ENCODE assay signal across 20 cellular contexts in genomic region chr3:37625051-37625450, GRCh38.
"Had no signal": no experiment of that assay in that cellular context is flagged by ENCODE, and none has a peak within 500 bp of the region (broad histone marks: within the 10 kb centered on the region; RNA-seq: fewer than 3 reads in every experiment).

No MANE protein-coding gene starts in this region.

- H3K4me1 Mint-ChIP-seq: activated T-helper 17 cell treated with anti-CD3 and anti-CD28 coated beads, Interleukin-2, amount 50 U/mL, for 72 hours; stimulated activated naive CD8-positive, alpha-beta T cell treated with anti-CD3 and anti-CD28 coated beads, Interleukin-15, amount 100 ng/mL, for 72 hours had no signal

- H3K9me3 ChIP-seq: adrenal gland, left lung, testis had no signal

- H3K9me3 Mint-ChIP-seq: activated CD4-positive, alpha-beta T cell treated with anti-CD3 and anti-CD28 coated beads, Interleukin-2, amount 10 ng/mL, durations not matched to agents 7 days and 5 days; activated T-helper 17 cell treated with anti-CD3 and anti-CD28 coated beads, Interleukin-2, amount 50 U/mL, for 72 hours; dendritic cell treated with granulocyte-macrophage colony-stimulating factor and Interleukin-4, amounts not matched to agents 40 ng/mL and 50 ng/mL, for 4 days; neural crest cell; stimulated activated naive CD8-positive, alpha-beta T cell treated with anti-CD3 and anti-CD28 coated beads, Interleukin-15, amount 100 ng/mL, for 72 hours had no signal

- ATAC-seq: activated T-helper 17 cell treated with anti-CD3 and anti-CD28 coated beads, Interleukin-2, amount 50 U/mL, for 72 hours; esophagus mucosa; left lung; stimulated activated naive CD8-positive, alpha-beta T cell treated with anti-CD3 and anti-CD28 coated beads, Interleukin-15, amount 100 ng/mL, for 72 hours had no signal

- H3K27ac ChIP-seq: left lung, testis had no signal

- DNase-seq: activated CD4-positive, alpha-beta T cell treated with anti-CD3 and anti-CD28 coated beads, Interleukin-2, amount 10 ng/mL, durations not matched to agents 7 days and 5 days; activated CD4-positive, CD25-positive, alpha-beta regulatory T cell; activated CD8-positive, alpha-beta memory T cell treated with anti-CD3 and anti-CD28 coated beads for 24 hours; activated naive CD4-positive, alpha-beta T cell treated with anti-CD3 and anti-CD28 coated beads, Interleukin-2, amount 50 U/mL, for 16 hours; adrenal gland; foreskin melanocyte; islet precursor cell; left lung; mesendoderm; stimulated activated CD4-positive, alpha-beta T cell treated with anti-CD3 and anti-CD28 coated beads, Interleukin-4, amount 100 ng/mL, for 1 hour; stimulated activated CD8-positive, alpha-beta memory T cell treated with anti-CD3 and anti-CD28 coated beads, Interleukin-4, amount 100 ng/mL, for 48 hours; stimulated activated naive CD8-positive, alpha-beta T cell treated with anti-CD3 and anti-CD28 coated beads, Interleukin-15, amount 100 ng/mL, for 72 hours; T-helper 2 cell; testis had no signal

- H3K36me3 ChIP-seq: left lung had no signal

- H3K27ac Mint-ChIP-seq: activated CD4-positive, alpha-beta T cell treated with anti-CD3 and anti-CD28 coated beads, Interleukin-2, amount 10 ng/mL, durations not matched to agents 7 days and 5 days; activated T-helper 17 cell treated with anti-CD3 and anti-CD28 coated beads, Interleukin-2, amount 50 U/mL, for 72 hours; dendritic cell treated with granulocyte-macrophage colony-stimulating factor and Interleukin-4, amounts not matched to agents 40 ng/mL and 50 ng/mL, for 4 days had no signal

- FAIRE-seq: TTC549, urothelium cell line had no signal

- H3K27me3 ChIP-seq: adrenal gland, left lung, testis had no signal

- H3K4me3 ChIP-seq: adrenal gland, left lung, testis had no signal

- H3K4me3 Mint-ChIP-seq: activated CD4-positive, alpha-beta T cell treated with anti-CD3 and anti-CD28 coated beads, Interleukin-2, amount 10 ng/mL, durations not matched to agents 7 days and 5 days; activated T-helper 17 cell treated with anti-CD3 and anti-CD28 coated beads, Interleukin-2, amount 50 U/mL, for 72 hours; dendritic cell treated with granulocyte-macrophage colony-stimulating factor and Interleukin-4, amounts not matched to agents 40 ng/mL and 50 ng/mL, for 4 days; neural crest cell; stimulated activated naive CD8-positive, alpha-beta T cell treated with anti-CD3 and anti-CD28 coated beads, Interleukin-15, amount 100 ng/mL, for 72 hours had no signal
